ENCODE assay signal across 7 cellular contexts in the genomic region with DNA sequence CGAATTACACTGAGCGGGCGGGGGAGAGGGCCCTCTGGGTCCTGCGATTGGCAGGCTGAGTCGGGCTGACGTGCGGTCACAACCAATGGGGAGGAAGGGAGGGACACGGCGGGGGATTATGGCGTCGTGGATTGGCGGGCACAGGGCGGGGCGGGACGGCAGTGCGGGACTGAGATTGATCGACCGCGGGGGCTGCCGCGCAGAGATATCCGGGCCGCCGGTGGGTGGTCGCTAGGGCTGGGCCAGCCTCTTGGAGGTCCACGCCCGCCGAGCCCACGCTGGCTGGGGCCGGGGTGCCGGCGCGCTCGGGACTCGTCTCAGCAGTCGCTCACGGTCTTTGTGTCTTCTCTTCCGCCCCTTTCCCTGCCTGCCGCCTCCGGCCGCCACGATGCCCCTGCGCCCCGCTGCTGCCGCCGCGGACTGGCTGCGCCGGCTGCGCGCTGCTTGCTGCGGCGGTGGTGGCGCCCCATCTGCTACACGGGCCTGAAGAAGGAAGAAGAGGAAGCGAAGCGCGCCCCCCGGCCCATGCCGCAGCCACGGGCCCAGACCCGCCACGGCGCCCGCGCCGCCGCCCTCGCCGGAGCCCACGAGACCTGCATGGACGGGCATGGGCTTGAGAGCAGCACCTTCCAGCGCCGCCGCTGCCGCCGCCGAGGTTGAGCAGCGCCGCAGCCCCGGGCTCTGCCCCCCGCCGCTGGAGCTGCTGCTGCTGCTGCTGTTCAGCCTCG. TPM values are rescaled to one million over a fixed set of nuclear protein-coding genes. Genes with fewer than 3 reads are reported as not detected.
DNase-seq lines count a peak whose midpoint lies in the region; ATAC-seq and TF ChIP-seq lines count a peak whose summit lies in the region.

A gene with protein sequence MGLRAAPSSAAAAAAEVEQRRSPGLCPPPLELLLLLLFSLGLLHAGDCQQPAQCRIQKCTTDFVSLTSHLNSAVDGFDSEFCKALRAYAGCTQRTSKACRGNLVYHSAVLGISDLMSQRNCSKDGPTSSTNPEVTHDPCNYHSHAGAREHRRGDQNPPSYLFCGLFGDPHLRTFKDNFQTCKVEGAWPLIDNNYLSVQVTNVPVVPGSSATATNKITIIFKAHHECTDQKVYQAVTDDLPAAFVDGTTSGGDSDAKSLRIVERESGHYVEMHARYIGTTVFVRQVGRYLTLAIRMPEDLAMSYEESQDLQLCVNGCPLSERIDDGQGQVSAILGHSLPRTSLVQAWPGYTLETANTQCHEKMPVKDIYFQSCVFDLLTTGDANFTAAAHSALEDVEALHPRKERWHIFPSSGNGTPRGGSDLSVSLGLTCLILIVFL (plus strand): TSS at position 200 of the 728 bp plus-strand sequence. CDS start 408 bp downstream, at position 608.

- H3K27ac Mint-ChIP-seq in activated B cell treated with CpG ODN at 0.5 μM for 24 hours = peak within 1 kb of the TSS; percentile 96
- H3K27ac Mint-ChIP-seq in immature natural killer cell = peak within 1 kb of the TSS in 4 of 6 donors; percentile 18 to 70 (median 57)

- WGBS in smooth muscle cell (ENCODE audit: low lambda C conversion rate) = 1% methylated on average over 67 of the region's 84 CpGs

- intact Hi-C loops in activated B cell treated with CpG ODN at 0.5 μM for 24 hours (cut with micrococcal nuclease) = loop anchor here (1.0 to 5.0 kb wide), 7 partner anchors 23 to 1966 kb away; a partner anchor contains a TSS

- H3K4me3 Mint-ChIP-seq in activated B cell treated with CpG ODN at 0.5 μM for 24 hours (peak within 1 kb of the TSS; percentile 96), immature natural killer cell (peak within 1 kb of the TSS; percentile 91 to 97 (median 95))

- H3K9me3 ChIP-seq in smooth muscle cell (replicated peaks; ENCODE audit: low read depth) = no peaks in the 10 kb centered on the region

- H3K79me2 ChIP-seq in smooth muscle cell (ENCODE audit: low read depth) = peaks cover 40% of the 10 kb centered on the region

- H3K27ac ChIP-seq in caudate nucleus (ENCODE audit: low read depth, low read length) (peak within 1 kb of the TSS; percentile 80), smooth muscle cell (ENCODE audit: low read depth) (peak within 1 kb of the TSS; percentile 71)

- H3K4me2 ChIP-seq in smooth muscle cell = peak within 1 kb of the TSS; percentile 84

- ATAC-seq in GM18858 (IDR thresholded peaks at IDR 0.05; ENCODE audit: unreplicated experiment) (peak; percentile 61), HG03045 (IDR thresholded peaks at IDR 0.05; ENCODE audit: unreplicated experiment) (peak; percentile 93), activated B cell treated with CpG ODN at 0.5 μM for 24 hours (ENCODE audit: low read depth) (peak; percentile 89)

- no peaks in the 10 kb centered on the region for H3K36me3 ChIP-seq in smooth muscle cell (ENCODE audit: low read depth)

- POLR2A ChIA-PET in activated B cell treated with CpG ODN at 0.5 μM for 24 hours (lab: Charles Lee) = interaction anchor here (1.2 to 3.4 kb wide), 3 partner anchors 155 to 1590 kb away, joined by 4 to 13 read pairs (median 5); a partner anchor contains a TSS

- TF ChIP-seq CTCF in activated B cell treated with CpG ODN at 0.5 μM for 24 hours (IDR thresholded peaks at IDR 0.05) (no peak), smooth muscle cell (IDR thresholded peaks at IDR 0.05; ENCODE audit: borderline replicate concordance, insufficient read depth, poor library complexity, severe bottlenecking) (peak; percentile 10)

- peaks cover 12% of the 10 kb centered on the region for H3F3A ChIP-seq in smooth muscle cell (ENCODE audit: low read depth)

- H3K4me3 ChIP-seq in smooth muscle cell = peak within 1 kb of the TSS; percentile 70

- DNase-seq in NCI-H2107 (lab: John Stamatoyannopoulos, UW) = peak; percentile 72
- peak; percentile 83 for DNase-seq in activated B cell treated with CpG ODN at 0.5 μM for 24 hours
- peak; percentile 75 to 99 (median 98) for DNase-seq in caudate nucleus (lab: John Stamatoyannopoulos, UW)
- peak; percentile 67 to 68 (median 68) for DNase-seq in immature natural killer cell
- DNase-seq in smooth muscle cell (lab: John Stamatoyannopoulos, UW; ENCODE audit: unreplicated experiment) = peak; percentile 89

- peaks cover 40% of the 10 kb centered on the region for H4K20me1 ChIP-seq in smooth muscle cell (ENCODE audit: low read depth)

- peaks cover 31% of the 10 kb centered on the region for H3K4me1 ChIP-seq in smooth muscle cell (ENCODE audit: low read depth)

- H3K27me3 Mint-ChIP-seq in activated B cell treated with CpG ODN at 0.5 μM for 24 hours (peaks cover 2% of the 10 kb centered on the region), immature natural killer cell (ENCODE audit: low read depth in 3 of 3) (peaks cover 34 to 45% (median 38%) of the 10 kb centered on the region in 3 donors)

- H3K9ac ChIP-seq in smooth muscle cell (ENCODE audit: low read depth) = peak within 1 kb of the TSS; percentile 70

- peak within 1 kb of the TSS; percentile 91 for H2AFZ ChIP-seq in smooth muscle cell (ENCODE audit: low read depth)

- CTCF ChIA-PET in activated B cell treated with CpG ODN at 0.5 μM for 24 hours (lab: Charles Lee) = no interaction called here

- peaks cover 8% of the 10 kb centered on the region for H3K36me3 Mint-ChIP-seq in activated B cell treated with CpG ODN at 0.5 μM for 24 hours (ENCODE audit: low read depth)
- H3K36me3 Mint-ChIP-seq in immature natural killer cell = no peaks in the 10 kb centered on the region

- peaks cover 55% of the 10 kb centered on the region for H3K4me1 Mint-ChIP-seq in activated B cell treated with CpG ODN at 0.5 μM for 24 hours
- peaks cover 45 to 59% of the 10 kb centered on the region in 2 donors for H3K4me1 Mint-ChIP-seq in immature natural killer cell

- H3K27me3 ChIP-seq in smooth muscle cell (ENCODE audit: low read depth) = no peaks in the 10 kb centered on the region

- no peaks in the 10 kb centered on the region for H3K9me3 Mint-ChIP-seq in activated B cell treated with CpG ODN at 0.5 μM for 24 hours
- H3K9me3 Mint-ChIP-seq in immature natural killer cell = peaks cover 0 to 2% (median 0%) of the 10 kb centered on the region in 6 donors

RNA-seq across cellular contexts. Expression of the gene that starts here (rescaled TPM):
- total RNA-seq in activated B cell treated with CpG ODN at 0.5 μM for 24 hours = 12.7 and 13.8 TPM in 2 replicates
- under 1 TPM in 1 of 3 donors, not detected in 2; 0.27 TPM for polyA plus RNA-seq in immature natural killer cell
- total RNA-seq in smooth muscle cell = 6.2 and 11.2 TPM in 2 replicates
- 5.7 and 8.0 TPM in 2 replicates for polyA plus RNA-seq in smooth muscle cell

Comparison
In these comparisons a context has a peak if more than half of its experiments do, and no peak if none do; other contexts are left out.
1. Peak in every context shown above with its lines: DNase-seq, ATAC-seq, H3K4me3 ChIP-seq and H3K27ac ChIP-seq.
2. Peak in DNase-seq in immature natural killer cell; RNA of the gene not detected or under 1 TPM.